Comparison of ENCODE assay signal across 8 cellular contexts in genomic region chr10:111756541-111757061, GRCh38.
DNase-seq lines count a peak whose midpoint lies in the region; ATAC-seq, FAIRE-seq and TF ChIP-seq lines count a peak whose summit lies in the region.

No MANE protein-coding gene starts in this region.

- peak; percentile 23 for TF ChIP-seq CTCF in activated CD8-positive, alpha-beta T cell treated with anti-CD3 and anti-CD28 coated beads for 36 hours (IDR thresholded peaks at IDR 0.05)
- peak; percentile 66 for TF ChIP-seq CTCF in kidney (IDR thresholded peaks at IDR 0.05; ENCODE audit: borderline replicate concordance, extremely low read depth, insufficient read depth)
- TF ChIP-seq CTCF in upper lobe of right lung (IDR thresholded peaks at IDR 0.05) = peak; percentile 35

- no peaks in the 10 kb centered on the region for H3K4me1 ChIP-seq in kidney (ENCODE audit: control insufficient read depth in 1 of 2, insufficient read depth in 1 of 2, low read depth in 1 of 2, low read length in 2 of 2)
- H3K4me1 ChIP-seq in upper lobe of right lung = no peaks in the 10 kb centered on the region

- no peaks in the 10 kb centered on the region for H3K9me3 Mint-ChIP-seq in activated CD8-positive, alpha-beta T cell treated with anti-CD3 and anti-CD28 coated beads for 36 hours
- no peaks in the 10 kb centered on the region for H3K9me3 Mint-ChIP-seq in activated T-cell treated with anti-CD3 and anti-CD28 coated beads, Interleukin-2, amount 50 U/mL, for 24 hours

- H3K9ac ChIP-seq in kidney (ENCODE audit: low read length in 2 of 2) = no peak overlapping the region

- no peaks in the 10 kb centered on the region for H3K4me1 Mint-ChIP-seq in activated CD8-positive, alpha-beta T cell treated with anti-CD3 and anti-CD28 coated beads for 36 hours (ENCODE audit: low read depth)
- H3K4me1 Mint-ChIP-seq in activated T-cell treated with anti-CD3 and anti-CD28 coated beads, Interleukin-2, amount 50 U/mL, for 24 hours (ENCODE audit: low read depth) = no peaks in the 10 kb centered on the region

- no peak overlapping the region for H3K4me3 Mint-ChIP-seq in activated CD8-positive, alpha-beta T cell treated with anti-CD3 and anti-CD28 coated beads for 36 hours
- H3K4me3 Mint-ChIP-seq in activated T-cell treated with anti-CD3 and anti-CD28 coated beads, Interleukin-2, amount 50 U/mL, for 24 hours = no peak overlapping the region

- no peaks in the 10 kb centered on the region for H3K36me3 ChIP-seq in kidney (ENCODE audit: control insufficient read depth in 1 of 2, insufficient read depth in 2 of 2, low read length in 2 of 2)
- no peaks in the 10 kb centered on the region for H3K36me3 ChIP-seq in upper lobe of right lung

- H3K36me3 Mint-ChIP-seq in activated CD8-positive, alpha-beta T cell treated with anti-CD3 and anti-CD28 coated beads for 36 hours (ENCODE audit: low read depth) = no peaks in the 10 kb centered on the region
- no peaks in the 10 kb centered on the region for H3K36me3 Mint-ChIP-seq in activated T-cell treated with anti-CD3 and anti-CD28 coated beads, Interleukin-2, amount 50 U/mL, for 24 hours (ENCODE audit: low read depth)

- no peak overlapping the region for H3K27ac Mint-ChIP-seq in activated CD8-positive, alpha-beta T cell treated with anti-CD3 and anti-CD28 coated beads for 36 hours
- H3K27ac Mint-ChIP-seq in activated T-cell treated with anti-CD3 and anti-CD28 coated beads, Interleukin-2, amount 50 U/mL, for 24 hours = no peak overlapping the region

- POLR2A ChIA-PET in activated CD8-positive, alpha-beta T cell treated with anti-CD3 and anti-CD28 coated beads for 36 hours (lab: Charles Lee) = no interaction called here

- DNase-seq in COR-L47 (lab: John Stamatoyannopoulos, UW) (peak; percentile 36), HT1080 (ENCODE audit: low read depth) (peak; percentile 58), kidney (no peak), upper lobe of right lung (no peak), T-helper 9 cell (no peak)
- DNase-seq in activated CD8-positive, alpha-beta T cell treated with anti-CD3 and anti-CD28 coated beads for 36 hours = peak; percentile 34
- DNase-seq in activated T-cell treated with anti-CD3 and anti-CD28 coated beads, Interleukin-2, amount 50 U/mL, for 24 hours = no peak

- intact Hi-C loops in activated CD8-positive, alpha-beta T cell treated with anti-CD3 and anti-CD28 coated beads for 36 hours (cut with micrococcal nuclease) = no loop called here
- intact Hi-C loops in kidney (cut with DNase I) (no loop called here), upper lobe of right lung (cut with DNase I) (no loop called here)

- CTCF ChIA-PET in activated CD8-positive, alpha-beta T cell treated with anti-CD3 and anti-CD28 coated beads for 36 hours (lab: Charles Lee) = interaction anchor here (1.1 to 2.2 kb wide), 3 partner anchors 14 to 381 kb away, joined by 3 to 22 read pairs (median 13); no protein-coding TSS in a partner anchor

- H3K4me3 ChIP-seq in kidney (ENCODE audit: low read length in 2 of 2) (no peak overlapping the region), upper lobe of right lung (no peak overlapping the region)

- H3K9me3 ChIP-seq in kidney (ENCODE audit: control insufficient read depth in 1 of 2, low read length in 2 of 2) = no peaks in the 10 kb centered on the region
- H3K9me3 ChIP-seq in upper lobe of right lung = no peaks in the 10 kb centered on the region

- H3K27ac ChIP-seq in kidney (ENCODE audit: low read depth in 2 of 2, low read length in 2 of 2) = no peak overlapping the region
- no peak overlapping the region for H3K27ac ChIP-seq in upper lobe of right lung

- peak; percentile 3 for FAIRE-seq in kidney (lab: Jason Lieb, UNC)

- H3K27me3 Mint-ChIP-seq in activated CD8-positive, alpha-beta T cell treated with anti-CD3 and anti-CD28 coated beads for 36 hours = peaks cover 9% of the 10 kb centered on the region
- H3K27me3 Mint-ChIP-seq in activated T-cell treated with anti-CD3 and anti-CD28 coated beads, Interleukin-2, amount 50 U/mL, for 24 hours = peaks cover 14% of the 10 kb centered on the region

- H3K27me3 ChIP-seq in upper lobe of right lung = no peaks in the 10 kb centered on the region

- ATAC-seq in GM18498 (IDR thresholded peaks at IDR 0.05; ENCODE audit: unreplicated experiment) (peak; percentile 72), upper lobe of right lung (peak; percentile 56)
- no peak for ATAC-seq in activated CD8-positive, alpha-beta T cell treated with anti-CD3 and anti-CD28 coated beads for 36 hours

Comparison
In these comparisons a context has a peak if more than half of its experiments do, and no peak if none do; other contexts are left out.
1. DNase-seq: peak in COR-L47 (single experiment), HT1080 (single experiment) and activated CD8-positive, alpha-beta T cell treated with anti-CD3 and anti-CD28 coated beads for 36 hours (single experiment); none in kidney (single experiment), upper lobe of right lung (single experiment), T-helper 9 cell (single experiment) and activated T-cell treated with anti-CD3 and anti-CD28 coated beads, Interleukin-2, amount 50 U/mL, for 24 hours (single experiment).
2. Peak in every context shown above with its lines, with median percentiles within 50 percentile points of each other: CTCF ChIP-seq.